In the genomic region with DNA sequence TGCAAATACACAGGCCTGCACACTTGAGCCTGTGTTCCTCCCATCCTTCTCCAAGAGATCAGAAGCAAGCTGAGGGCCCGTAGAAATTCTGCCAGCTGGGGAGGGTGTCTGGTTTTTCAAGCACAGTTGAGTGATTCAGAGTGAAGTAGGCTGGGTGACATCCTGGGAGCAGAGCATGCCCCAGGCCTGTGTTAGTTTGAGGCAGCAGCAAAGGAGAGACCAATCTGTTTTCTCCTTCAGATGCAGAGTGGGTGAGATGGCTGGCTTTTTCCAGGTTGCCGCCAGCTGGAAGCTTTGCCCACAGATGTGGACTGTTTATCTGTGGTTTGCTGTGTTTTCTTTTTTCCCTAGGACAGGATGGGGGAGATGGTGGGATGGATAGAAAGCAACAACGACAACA, we compare ENCODE assay signal across 17 cellular contexts.
DNase-seq lines count a peak whose midpoint lies in the region; ATAC-seq, FAIRE-seq and TF ChIP-seq lines count a peak whose summit lies in the region.
"Had no signal": no experiment of that assay in that cellular context is flagged by ENCODE, and none has a peak within 500 bp of the region (broad histone marks: within the 10 kb centered on the region; RNA-seq: fewer than 3 reads in every experiment).

No MANE protein-coding gene starts in this region.

- H3K27ac ChIP-seq in GM12878 (ENCODE audit: control insufficient read depth, insufficient read depth): no peak overlapping the region
- peak overlapping the region; percentile 64 for H3K27ac ChIP-seq in temporal lobe (ENCODE audit: low read depth, low read length)
- H3K27ac ChIP-seq: A549, pancreas, SJSA1, uterus had no signal

- H3K27me3 ChIP-seq in GM12878 (replicated peaks in 1 of 2; ENCODE audit: control insufficient read depth in 2 of 2, insufficient read depth in 2 of 2, low read length in 1 of 2): no peaks in the 10 kb centered on the region
- H3K27me3 ChIP-seq: pancreas, SJSA1, uterus had no signal

- H2AFZ ChIP-seq in GM12878 (ENCODE audit: control insufficient read depth, low read depth, low read length): no peak overlapping the region

- H3K4me3 ChIP-seq in GM12878: no peak overlapping the region
- H3K4me3 ChIP-seq: A549, pancreas, SJSA1, uterus had no signal

- no peak overlapping the region for H3K4me3 Mint-ChIP-seq in activated CD4-positive, alpha-beta T cell treated with anti-CD3 and anti-CD28 coated beads, Interleukin-2, amount 10 ng/mL, durations not matched to agents 7 days and 5 days
- no peak overlapping the region for H3K4me3 Mint-ChIP-seq in effector memory CD8-positive, alpha-beta T cell

- no peaks in the 10 kb centered on the region for H3K27me3 Mint-ChIP-seq in activated CD4-positive, alpha-beta T cell treated with anti-CD3 and anti-CD28 coated beads, Interleukin-2, amount 10 ng/mL, durations not matched to agents 7 days and 5 days
- H3K27me3 Mint-ChIP-seq in effector memory CD8-positive, alpha-beta T cell: no peaks in the 10 kb centered on the region

- peaks cover 39% of the 10 kb centered on the region for H3K36me3 Mint-ChIP-seq in activated CD4-positive, alpha-beta T cell treated with anti-CD3 and anti-CD28 coated beads, Interleukin-2, amount 10 ng/mL, durations not matched to agents 7 days and 5 days (ENCODE audit: low read depth)
- peaks cover 36% of the 10 kb centered on the region for H3K36me3 Mint-ChIP-seq in effector memory CD8-positive, alpha-beta T cell (ENCODE audit: insufficient read depth)

- no peak for TF ChIP-seq RAD21 in GM12878 (IDR thresholded peaks at IDR 0.05; ENCODE audit: insufficient read depth, low read depth, low read length)

- H3K4me1 Mint-ChIP-seq in activated CD4-positive, alpha-beta T cell treated with anti-CD3 and anti-CD28 coated beads, Interleukin-2, amount 10 ng/mL, durations not matched to agents 7 days and 5 days: peaks cover 11% of the 10 kb centered on the region
- H3K4me1 Mint-ChIP-seq in effector memory CD8-positive, alpha-beta T cell (ENCODE audit: low read depth in 2 of 2): peaks cover 4 to 9% of the 10 kb centered on the region in 2 donors

- H3K9me3 Mint-ChIP-seq in activated CD4-positive, alpha-beta T cell treated with anti-CD3 and anti-CD28 coated beads, Interleukin-2, amount 10 ng/mL, durations not matched to agents 7 days and 5 days: no peaks in the 10 kb centered on the region
- no peaks in the 10 kb centered on the region for H3K9me3 Mint-ChIP-seq in effector memory CD8-positive, alpha-beta T cell

- H3K27ac Mint-ChIP-seq in activated CD4-positive, alpha-beta T cell treated with anti-CD3 and anti-CD28 coated beads, Interleukin-2, amount 10 ng/mL, durations not matched to agents 7 days and 5 days: peak overlapping the region; percentile 57
- peak overlapping the region in 1 of 2 donors; percentile 10 for H3K27ac Mint-ChIP-seq in effector memory CD8-positive, alpha-beta T cell

- intact Hi-C loops in GM12878 (cut with micrococcal nuclease; ENCODE audit: unreplicated experiment): no loop called here

- FAIRE-seq in GM12878 (lab: Jason Lieb, UNC): no peak
- FAIRE-seq: A549, endometrium, islet of Langerhans, pancreas had no signal

- H3K9ac ChIP-seq in GM12878 (ENCODE audit: control insufficient read depth, insufficient read depth, low read length): no peak overlapping the region

- no peak for DNase-seq in activated CD4-positive, alpha-beta T cell treated with anti-CD3 and anti-CD28 coated beads, Interleukin-2, amount 10 ng/mL, durations not matched to agents 7 days and 5 days
- DNase-seq in activated CD4-positive, alpha-beta T cell treated with anti-CD3 and anti-CD28 coated beads, Interleukin-2, amount 50 U/mL, for 4 hours: no peak
- DNase-seq in GM12878 (ENCODE audit: low read depth, low spot score): no peak
- peak; percentile 21 for DNase-seq in left kidney (ENCODE audit: low read depth, low spot score)
- no peak for DNase-seq in effector memory CD8-positive, alpha-beta T cell
- no peak for DNase-seq in activated CD8-positive, alpha-beta memory T cell treated with anti-CD3 and anti-CD28 coated beads, Interleukin-2, amount 50 U/mL, for 4 hours
- DNase-seq in DMS53 (lab: John Stamatoyannopoulos, UW): no peak
- DNase-seq: activated gamma-delta T cell treated with Interleukin-2 at 50 U/mL for 16 hours, Karpas-422, NCI-H510A, pancreas, uterus had no signal

- no peak overlapping the region for H3K4me2 ChIP-seq in GM12878 (ENCODE audit: control insufficient read depth, insufficient read depth)
- H3K4me2 ChIP-seq: A549 had no signal

- no peaks in the 10 kb centered on the region for H3K79me2 ChIP-seq in GM12878 (ENCODE audit: control insufficient read depth, insufficient read depth, low read length)

- peaks cover 5% of the 10 kb centered on the region for H3K4me1 ChIP-seq in GM12878 (ENCODE audit: control insufficient read depth, insufficient read depth, low read length)
- H3K4me1 ChIP-seq: A549, pancreas, SJSA1, uterus had no signal

- no peaks in the 10 kb centered on the region for H4K20me1 ChIP-seq in GM12878 (ENCODE audit: control insufficient read depth, insufficient read depth)

- TF ChIP-seq CTCF in GM12878 (IDR thresholded peaks at IDR 0.05 in 2 of 3, conservative IDR thresholded peaks at IDR 0.05 in 1 of 3; ENCODE audit: control insufficient read depth in 2 of 3, extremely low read depth in 1 of 3, insufficient read depth in 1 of 3, low read depth in 3 of 3, low read length in 3 of 3): no peak

- in situ Hi-C loops in GM12878 (cut with MboI): no loop called here

- TF ChIP-seq POLR2A in GM12878 (IDR thresholded peaks at IDR 0.05; ENCODE audit: low read depth, low read length): no peak

- RAD21 ChIA-PET in GM12878 (lab: Charles Lee; ENCODE audit: unreplicated experiment): interaction anchor here (0.8 to 0.9 kb wide), 2 partner anchors 63 to 131 kb away, joined by 3 read pairs; no protein-coding TSS in a partner anchor

- 99% methylated on average over 3 of the region's 3 CpGs for WGBS in GM12878 (ENCODE audit: insufficient coverage, insufficient replicate concordance, low lambda C conversion rate, missing lambda C conversion rate)

- SMC1A ChIA-PET in GM12878 (lab: Charles Lee; ENCODE audit: uncharacterized antibody, unreplicated experiment): interaction anchor here (0.6 to 1.7 kb wide), 3 partner anchors 10 to 138 kb away, joined by 3 to 5 read pairs (median 3); no protein-coding TSS in a partner anchor

- ATAC-seq in GM12878: no peak
- ATAC-seq in effector memory CD8-positive, alpha-beta T cell (replicated peaks): no peak
- ATAC-seq: A549 had no signal

- no peak for TF ChIP-seq EP300 in GM12878 (IDR thresholded peaks at IDR 0.05; ENCODE audit: borderline replicate concordance in 1 of 2, control insufficient read depth in 1 of 2, low read depth in 2 of 2, low read length in 2 of 2)

- CTCF ChIA-PET in activated CD4-positive, alpha-beta T cell treated with anti-CD3 and anti-CD28 coated beads, Interleukin-2, amount 10 ng/mL, durations not matched to agents 7 days and 5 days (lab: Charles Lee): no interaction called here
- CTCF ChIA-PET in GM12878 (lab: Yijun Ruan, JAX): no interaction called here

- H3K9me3 ChIP-seq in GM12878 (replicated peaks; ENCODE audit: control insufficient read depth, insufficient read depth, low read length): no peaks in the 10 kb centered on the region
- H3K9me3 ChIP-seq: A549, pancreas, SJSA1, uterus had no signal

- POLR2A ChIA-PET in activated CD4-positive, alpha-beta T cell treated with anti-CD3 and anti-CD28 coated beads, Interleukin-2, amount 10 ng/mL, durations not matched to agents 7 days and 5 days (lab: Charles Lee): no interaction called here
- POLR2A ChIA-PET in GM12878 (lab: Charles Lee): no interaction called here

- H3K36me3 ChIP-seq in GM12878 (ENCODE audit: control insufficient read depth in 2 of 2, insufficient read depth in 2 of 2, low read length in 1 of 2): peaks cover 13 to 33% of the 10 kb centered on the region in 2 experiments
- H3K36me3 ChIP-seq: SJSA1, uterus had no signal

- BruUV-seq in GM12878 (replicated peaks; lab: Mats Ljungman, UMichigan): TSS peak; percentile 10

TF ChIP-seq in GM12878, 131 proteins besides CTCF, POLR2A, EP300 and RAD21 (continues in another document):
- TF ChIP-seq, protein P1, sequence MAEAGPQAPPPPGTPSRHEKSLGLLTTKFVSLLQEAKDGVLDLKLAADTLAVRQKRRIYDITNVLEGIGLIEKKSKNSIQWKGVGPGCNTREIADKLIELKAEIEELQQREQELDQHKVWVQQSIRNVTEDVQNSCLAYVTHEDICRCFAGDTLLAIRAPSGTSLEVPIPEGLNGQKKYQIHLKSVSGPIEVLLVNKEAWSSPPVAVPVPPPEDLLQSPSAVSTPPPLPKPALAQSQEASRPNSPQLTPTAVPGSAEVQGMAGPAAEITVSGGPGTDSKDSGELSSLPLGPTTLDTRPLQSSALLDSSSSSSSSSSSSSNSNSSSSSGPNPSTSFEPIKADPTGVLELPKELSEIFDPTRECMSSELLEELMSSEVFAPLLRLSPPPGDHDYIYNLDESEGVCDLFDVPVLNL (IDR thresholded peaks at IDR 0.05; ENCODE audit: low read depth, low read length): no peak
- TF ChIP-seq ZNF274 (IDR thresholded peaks at IDR 0.05; ENCODE audit: insufficient read depth, insufficient read length) (no peak), NRF1 (conservative IDR thresholded peaks at IDR 0.05; ENCODE audit: low read depth, low read length) (no peak), MYB (IDR thresholded peaks at IDR 0.05; ENCODE audit: borderline replicate concordance, low read depth, low read length) (no peak), ZZZ3 (IDR thresholded peaks at IDR 0.05; ENCODE audit: control insufficient read depth, insufficient read length, low read depth) (no peak), MXI1 (IDR thresholded peaks at IDR 0.05; ENCODE audit: low read depth, low read length) (no peak), BMI1 (IDR thresholded peaks at IDR 0.05; ENCODE audit: borderline replicate concordance) (no peak), MEF2A (IDR thresholded peaks at IDR 0.05; ENCODE audit: insufficient read depth, low read depth, low read length) (no peak), PAX8 (IDR thresholded peaks at IDR 0.05) (no peak), SIX5 (IDR thresholded peaks at IDR 0.05; ENCODE audit: low read depth, low read length, severe bottlenecking) (no peak), NR2C1 (IDR thresholded peaks at IDR 0.05) (no peak)
